Comparison of ENCODE assay signal across 1 cellular context in genomic region chr12:6058481-6059161, GRCh38.
A peak's percentile ranks its signal among the peaks of the same experiment; 100 is the strongest.
TF ChIP-seq lines count a peak whose summit lies in the region.

No MANE protein-coding gene starts in this region.

TF ChIP-seq in HepG2, 621 proteins besides CTCF, POLR2A, EP300 and RAD21 (continued from another document and continues in another):
- TF ChIP-seq E2F5 (CRISPR knock-in tag; conservative IDR thresholded peaks at IDR 0.05): no peak
- no peak for TF ChIP-seq SALL2 (CRISPR knock-in tag; IDR thresholded peaks at IDR 0.05)
- TF ChIP-seq XRCC5 (optimal IDR thresholded peaks at IDR 0.05; ENCODE audit: low read length): peak; percentile 31
- no peak for TF ChIP-seq KDM4B (CRISPR knock-in tag; IDR thresholded peaks at IDR 0.05)
- no peak for TF ChIP-seq MATR3 (CRISPR knock-in tag; IDR thresholded peaks at IDR 0.05)
- TF ChIP-seq RBM22 (optimal IDR thresholded peaks at IDR 0.05; ENCODE audit: low read length): no peak
- TF ChIP-seq TGIF2 (CRISPR knock-in tag; IDR thresholded peaks at IDR 0.05): no peak
- peak; percentile 45 for TF ChIP-seq TEAD3 (CRISPR knock-in tag; optimal IDR thresholded peaks at IDR 0.05; ENCODE audit: borderline replicate concordance)
- no peak for TF ChIP-seq NRL (CRISPR knock-in tag; IDR thresholded peaks at IDR 0.05; ENCODE audit: borderline replicate concordance)
- TF ChIP-seq ZMYM2 (CRISPR knock-in tag; IDR thresholded peaks at IDR 0.05): peak; percentile 60; the same call in 1 of the 2 replicates
- peak; percentile 59; the same call in 1 of the 2 replicates for TF ChIP-seq KDM5B (CRISPR knock-in tag; IDR thresholded peaks at IDR 0.05; ENCODE audit: borderline replicate concordance)
- no peak for TF ChIP-seq THYN1 (CRISPR knock-in tag; IDR thresholded peaks at IDR 0.05; ENCODE audit: borderline replicate concordance, low read depth)
- peak; percentile 71 for TF ChIP-seq SPEN (CRISPR knock-in tag; IDR thresholded peaks at IDR 0.05; ENCODE audit: low read depth)
- peak; percentile 74; the same call in 1 of the 2 replicates for TF ChIP-seq RCOR2 (CRISPR knock-in tag; IDR thresholded peaks at IDR 0.05)
- no peak for TF ChIP-seq NR2C2 (CRISPR knock-in tag; IDR thresholded peaks at IDR 0.05; ENCODE audit: borderline replicate concordance)
- peak; percentile 66; the same call in 1 of the 2 replicates for TF ChIP-seq ZSCAN12 (CRISPR knock-in tag; IDR thresholded peaks at IDR 0.05)
- TF ChIP-seq GABPA (IDR thresholded peaks at IDR 0.05; ENCODE audit: low read depth, low read length): no peak
- TF ChIP-seq GABPA (CRISPR knock-in tag; IDR thresholded peaks at IDR 0.05; ENCODE audit: low read depth): no peak
- TF ChIP-seq ZFP37 (CRISPR knock-in tag; IDR thresholded peaks at IDR 0.05; ENCODE audit: borderline replicate concordance): 0 out of 2 replicates have a peak, but pooled peaks have one; percentile 81
- no peak for TF ChIP-seq AKAP8 (CRISPR knock-in tag; IDR thresholded peaks at IDR 0.05)
- TF ChIP-seq ARID4A (CRISPR knock-in tag; IDR thresholded peaks at IDR 0.05; ENCODE audit: borderline replicate concordance): peak; percentile 57; the same call in 1 of the 2 replicates
- TF ChIP-seq PAX8 (CRISPR knock-in tag; IDR thresholded peaks at IDR 0.05; ENCODE audit: borderline replicate concordance): no peak
- TF ChIP-seq, protein P1, sequence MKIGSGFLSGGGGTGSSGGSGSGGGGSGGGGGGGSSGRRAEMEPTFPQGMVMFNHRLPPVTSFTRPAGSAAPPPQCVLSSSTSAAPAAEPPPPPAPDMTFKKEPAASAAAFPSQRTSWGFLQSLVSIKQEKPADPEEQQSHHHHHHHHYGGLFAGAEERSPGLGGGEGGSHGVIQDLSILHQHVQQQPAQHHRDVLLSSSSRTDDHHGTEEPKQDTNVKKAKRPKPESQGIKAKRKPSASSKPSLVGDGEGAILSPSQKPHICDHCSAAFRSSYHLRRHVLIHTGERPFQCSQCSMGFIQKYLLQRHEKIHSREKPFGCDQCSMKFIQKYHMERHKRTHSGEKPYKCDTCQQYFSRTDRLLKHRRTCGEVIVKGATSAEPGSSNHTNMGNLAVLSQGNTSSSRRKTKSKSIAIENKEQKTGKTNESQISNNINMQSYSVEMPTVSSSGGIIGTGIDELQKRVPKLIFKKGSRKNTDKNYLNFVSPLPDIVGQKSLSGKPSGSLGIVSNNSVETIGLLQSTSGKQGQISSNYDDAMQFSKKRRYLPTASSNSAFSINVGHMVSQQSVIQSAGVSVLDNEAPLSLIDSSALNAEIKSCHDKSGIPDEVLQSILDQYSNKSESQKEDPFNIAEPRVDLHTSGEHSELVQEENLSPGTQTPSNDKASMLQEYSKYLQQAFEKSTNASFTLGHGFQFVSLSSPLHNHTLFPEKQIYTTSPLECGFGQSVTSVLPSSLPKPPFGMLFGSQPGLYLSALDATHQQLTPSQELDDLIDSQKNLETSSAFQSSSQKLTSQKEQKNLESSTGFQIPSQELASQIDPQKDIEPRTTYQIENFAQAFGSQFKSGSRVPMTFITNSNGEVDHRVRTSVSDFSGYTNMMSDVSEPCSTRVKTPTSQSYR (CRISPR knock-in tag; IDR thresholded peaks at IDR 0.05; ENCODE audit: borderline replicate concordance): peak; percentile 98
- TF ChIP-seq ZBED4 (CRISPR knock-in tag; IDR thresholded peaks at IDR 0.05; ENCODE audit: borderline replicate concordance): peak; percentile 95; the same call in 1 of the 2 replicates
- peak; percentile 14; the same call in 1 of the 2 replicates for TF ChIP-seq ZNF572 (CRISPR knock-in tag; IDR thresholded peaks at IDR 0.05)
- TF ChIP-seq, protein P2, sequence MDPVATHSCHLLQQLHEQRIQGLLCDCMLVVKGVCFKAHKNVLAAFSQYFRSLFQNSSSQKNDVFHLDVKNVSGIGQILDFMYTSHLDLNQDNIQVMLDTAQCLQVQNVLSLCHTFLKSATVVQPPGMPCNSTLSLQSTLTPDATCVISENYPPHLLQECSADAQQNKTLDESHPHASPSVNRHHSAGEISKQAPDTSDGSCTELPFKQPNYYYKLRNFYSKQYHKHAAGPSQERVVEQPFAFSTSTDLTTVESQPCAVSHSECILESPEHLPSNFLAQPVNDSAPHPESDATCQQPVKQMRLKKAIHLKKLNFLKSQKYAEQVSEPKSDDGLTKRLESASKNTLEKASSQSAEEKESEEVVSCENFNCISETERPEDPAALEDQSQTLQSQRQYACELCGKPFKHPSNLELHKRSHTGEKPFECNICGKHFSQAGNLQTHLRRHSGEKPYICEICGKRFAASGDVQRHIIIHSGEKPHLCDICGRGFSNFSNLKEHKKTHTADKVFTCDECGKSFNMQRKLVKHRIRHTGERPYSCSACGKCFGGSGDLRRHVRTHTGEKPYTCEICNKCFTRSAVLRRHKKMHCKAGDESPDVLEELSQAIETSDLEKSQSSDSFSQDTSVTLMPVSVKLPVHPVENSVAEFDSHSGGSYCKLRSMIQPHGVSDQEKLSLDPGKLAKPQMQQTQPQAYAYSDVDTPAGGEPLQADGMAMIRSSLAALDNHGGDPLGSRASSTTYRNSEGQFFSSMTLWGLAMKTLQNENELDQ (CRISPR knock-in tag; IDR thresholded peaks at IDR 0.05; ENCODE audit: borderline replicate concordance): no peak
- no peak for TF ChIP-seq ZMAT5 (CRISPR knock-in tag; IDR thresholded peaks at IDR 0.05; ENCODE audit: borderline replicate concordance, low read depth)
- TF ChIP-seq NFYB (CRISPR knock-in tag; IDR thresholded peaks at IDR 0.05): no peak
- TF ChIP-seq YEATS2 (CRISPR knock-in tag; IDR thresholded peaks at IDR 0.05; ENCODE audit: borderline replicate concordance): no peak
- no peak for TF ChIP-seq JARID2 (CRISPR knock-in tag; IDR thresholded peaks at IDR 0.05; ENCODE audit: insufficient replicate concordance)
- TF ChIP-seq TOE1 (CRISPR knock-in tag; IDR thresholded peaks at IDR 0.05): no peak
- TF ChIP-seq RBM39 (IDR thresholded peaks at IDR 0.05; ENCODE audit: low read depth, low read length, poor library complexity, severe bottlenecking): no peak
- TF ChIP-seq PCBP2 (optimal IDR thresholded peaks at IDR 0.05; ENCODE audit: low read depth, low read length, poor library complexity, severe bottlenecking): no peak
- TF ChIP-seq, protein P3, sequence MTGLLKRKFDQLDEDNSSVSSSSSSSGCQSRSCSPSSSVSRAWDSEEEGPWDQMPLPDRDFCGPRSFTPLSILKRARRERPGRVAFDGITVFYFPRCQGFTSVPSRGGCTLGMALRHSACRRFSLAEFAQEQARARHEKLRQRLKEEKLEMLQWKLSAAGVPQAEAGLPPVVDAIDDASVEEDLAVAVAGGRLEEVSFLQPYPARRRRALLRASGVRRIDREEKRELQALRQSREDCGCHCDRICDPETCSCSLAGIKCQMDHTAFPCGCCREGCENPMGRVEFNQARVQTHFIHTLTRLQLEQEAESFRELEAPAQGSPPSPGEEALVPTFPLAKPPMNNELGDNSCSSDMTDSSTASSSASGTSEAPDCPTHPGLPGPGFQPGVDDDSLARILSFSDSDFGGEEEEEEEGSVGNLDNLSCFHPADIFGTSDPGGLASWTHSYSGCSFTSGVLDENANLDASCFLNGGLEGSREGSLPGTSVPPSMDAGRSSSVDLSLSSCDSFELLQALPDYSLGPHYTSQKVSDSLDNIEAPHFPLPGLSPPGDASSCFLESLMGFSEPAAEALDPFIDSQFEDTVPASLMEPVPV (CRISPR knock-in tag; IDR thresholded peaks at IDR 0.05): peak; percentile 65; the same call in 1 of the 2 replicates
- TF ChIP-seq HNRNPL (IDR thresholded peaks at IDR 0.05; ENCODE audit: low read depth, low read length): no peak
- TF ChIP-seq ATF2 (CRISPR knock-in tag; IDR thresholded peaks at IDR 0.05): peak; percentile 31; the same call in 1 of the 2 replicates
- TF ChIP-seq CHCHD3 (CRISPR knock-in tag; IDR thresholded peaks at IDR 0.05): no peak
- TF ChIP-seq HMGXB4 (CRISPR knock-in tag; IDR thresholded peaks at IDR 0.05; ENCODE audit: borderline replicate concordance in 1 of 2, low read depth in 1 of 2): no peak
- no peak for TF ChIP-seq PAF1 (CRISPR knock-in tag; IDR thresholded peaks at IDR 0.05)
